In genomic region chr5:74288448-74289109, GRCh38 we compare ENCODE assay signal across 14 cellular contexts.
A peak's percentile ranks its signal among the peaks of the same experiment; 100 is the strongest.
DNase-seq lines count a peak whose midpoint lies in the region; ATAC-seq and TF ChIP-seq lines count a peak whose summit lies in the region.
"Had no signal": no experiment of that assay in that cellular context is flagged by ENCODE, and none has a peak within 500 bp of the region (broad histone marks: within the 10 kb centered on the region; RNA-seq: fewer than 3 reads in every experiment).

No MANE protein-coding gene starts in this region.

- no peaks in the 10 kb centered on the region for H3K9me3 ChIP-seq in body of pancreas
- H3K9me3 ChIP-seq in testis, result no peaks in the 10 kb centered on the region
- H3K9me3 ChIP-seq: BLaER1 had no signal

- H3K4me3 ChIP-seq in body of pancreas, result no peak overlapping the region
- no peak overlapping the region for H3K4me3 ChIP-seq in fibroblast of the aortic adventitia (ENCODE audit: low read depth, low read length)
- no peak overlapping the region for H3K4me3 ChIP-seq in testis
- H3K4me3 ChIP-seq: BLaER1 had no signal

- intact Hi-C loops in body of pancreas (cut with DNase I), result no loop called here
- intact Hi-C loops in testis (cut with DNase I; ENCODE audit: low total_unique reads), result no loop called here

- TF ChIP-seq POLR2A in body of pancreas (IDR thresholded peaks at IDR 0.05) (no peak), testis (IDR thresholded peaks at IDR 0.05) (no peak)

- H3K27me3 ChIP-seq in body of pancreas (no peaks in the 10 kb centered on the region), testis (no peaks in the 10 kb centered on the region)
- H3K27me3 ChIP-seq: BLaER1 had no signal

- TF ChIP-seq CTCF in body of pancreas (IDR thresholded peaks at IDR 0.05) (no peak), fibroblast of the aortic adventitia (IDR thresholded peaks at IDR 0.05; ENCODE audit: insufficient read depth, low read length) (no peak), testis (IDR thresholded peaks at IDR 0.05) (no peak)

- peak in 1 of 4 donors; percentile 45 for DNase-seq in body of pancreas
- DNase-seq in fibroblast of the aortic adventitia (ENCODE audit: low read depth), result peak; percentile 18
- DNase-seq in myocyte (ENCODE audit: low read depth), result peak; percentile 53
- DNase-seq in testis, result peak; percentile 42
- no peak for DNase-seq in NCI-H2107 (lab: John Stamatoyannopoulos, UW)
- DNase-seq in NCI-H2107 treated with DMSO at 0.1 percent for 48 hours (lab: John Stamatoyannopoulos, UW; ENCODE audit: unreplicated experiment), result no peak
- DNase-seq: activated CD8-positive, alpha-beta memory T cell treated with anti-CD3 and anti-CD28 coated beads, Interleukin-2, amount 50 U/mL, for 48 hours; DMS79 treated with DMSO at 0.1 percent for 48 hours; kidney glomerular epithelial cell had no signal

- H3K4me1 ChIP-seq in body of pancreas, result peaks cover 8% of the 10 kb centered on the region
- peaks cover 19% of the 10 kb centered on the region for H3K4me1 ChIP-seq in testis
- H3K4me1 ChIP-seq: BLaER1 had no signal

- WGBS in body of pancreas, 2 donors, result 41 to 45% methylated on average over 3 of the region's 3 CpGs
- WGBS in testis, 2 donors, result 23 to 41% methylated on average over 3 of the region's 3 CpGs

- no peaks in the 10 kb centered on the region for H3K36me3 ChIP-seq in body of pancreas (replicated peaks in 1 of 2; ENCODE audit: insufficient read depth in 1 of 2, low read depth in 2 of 2)
- no peaks in the 10 kb centered on the region for H3K36me3 ChIP-seq in testis (ENCODE audit: low read depth, missing control alignments)
- H3K36me3 ChIP-seq: BLaER1 had no signal

- ATAC-seq in body of pancreas (peak; percentile 74), HG02884 (IDR thresholded peaks at IDR 0.05; ENCODE audit: unreplicated experiment) (no peak), GM21717 (IDR thresholded peaks at IDR 0.05; ENCODE audit: unreplicated experiment) (no peak)
- ATAC-seq: activated naive CD4-positive, alpha-beta T cell treated with anti-CD3 and anti-CD28 coated beads, Interleukin-2, amount 50 U/mL, for 72 hours had no signal

- H3K27ac ChIP-seq in body of pancreas (peak overlapping the region in 1 of 4 donors; percentile 10), testis (peak overlapping the region; percentile 27 to 70)
- H3K27ac ChIP-seq: BLaER1, VCaP had no signal

Comparison
In these comparisons a context has a peak if more than half of its experiments do, and no peak if none do; other contexts are left out.
1. DNase-seq: peak in fibroblast of the aortic adventitia (single experiment), myocyte (single experiment) and testis (single experiment); none in NCI-H2107 (single experiment) and NCI-H2107 treated with DMSO at 0.1 percent for 48 hours (single experiment).